Comparison of ENCODE assay signal across 8 cellular contexts in genomic region chr3:33277193-33277882, GRCh38. TPM values are rescaled to one million over a fixed set of nuclear protein-coding genes. Genes with fewer than 3 reads are reported as not detected.
DNase-seq lines count a peak whose midpoint lies in the region; ATAC-seq and TF ChIP-seq lines count a peak whose summit lies in the region.

FBXL2 (plus strand) TSS chr3:33277442; CDS start chr3:33277513, 71 bp downstream.

- peak; percentile 62 for DNase-seq in activated CD8-positive, alpha-beta memory T cell treated with anti-CD3 and anti-CD28 coated beads for 24 hours
- DNase-seq in activated CD8-positive, alpha-beta memory T cell treated with anti-CD3 and anti-CD28 coated beads, Interleukin-2, amount 50 U/mL, for 4 hours, result no peak
- peak; percentile 45 for DNase-seq in NCI-H460 (ENCODE audit: extremely low read depth, low read depth)
- DNase-seq in activated naive CD8-positive, alpha-beta T cell treated with anti-CD3 and anti-CD28 coated beads for 36 hours, result peak; percentile 63
- peak; percentile 80 to 95 for DNase-seq in cardiac muscle cell (ENCODE audit: low read depth in 1 of 2, low spot score in 1 of 2)
- DNase-seq in osteocyte (ENCODE audit: extremely low spot score, unreplicated experiment), result peak; percentile 95
- DNase-seq in effector CD8-positive, alpha-beta T cell (lab: John Stamatoyannopoulos, UW), result no peak

- peak; percentile 65 for ATAC-seq in HG02938 (IDR thresholded peaks at IDR 0.05; ENCODE audit: unreplicated experiment)

- peak within 1 kb of the TSS; percentile 50 for H3K4me3 Mint-ChIP-seq in activated naive CD8-positive, alpha-beta T cell treated with anti-CD3 and anti-CD28 coated beads for 36 hours
- peak within 1 kb of the TSS; percentile 83 for H3K4me3 Mint-ChIP-seq in osteocyte (ENCODE audit: unreplicated experiment)

- H3K36me3 ChIP-seq in cardiac muscle cell, result no peaks in the 10 kb centered on the region

- TF ChIP-seq CTCF in cardiac muscle cell (IDR thresholded peaks at IDR 0.05; ENCODE audit: low read depth, low read length) (no peak), osteocyte (IDR thresholded peaks at IDR 0.05) (no peak)

- H3K27ac ChIP-seq in cardiac muscle cell, result peak within 1 kb of the TSS; percentile 62

- no peaks in the 10 kb centered on the region for H3K27me3 ChIP-seq in cardiac muscle cell

- H3K4me1 ChIP-seq in cardiac muscle cell (ENCODE audit: low read depth), result no peaks in the 10 kb centered on the region

- H3K9me3 Mint-ChIP-seq in activated naive CD8-positive, alpha-beta T cell treated with anti-CD3 and anti-CD28 coated beads for 36 hours, result no peaks in the 10 kb centered on the region
- no peaks in the 10 kb centered on the region for H3K9me3 Mint-ChIP-seq in osteocyte (ENCODE audit: unreplicated experiment)

- no peak within 1 kb of the TSS for H3K27ac Mint-ChIP-seq in activated naive CD8-positive, alpha-beta T cell treated with anti-CD3 and anti-CD28 coated beads for 36 hours
- H3K27ac Mint-ChIP-seq in osteocyte (ENCODE audit: unreplicated experiment), result peak within 1 kb of the TSS; percentile 83

- H3K9me3 ChIP-seq in cardiac muscle cell (ENCODE audit: low read depth), result no peaks in the 10 kb centered on the region

- H3K4me3 ChIP-seq in cardiac muscle cell, result peak within 1 kb of the TSS; percentile 70

- H3K36me3 Mint-ChIP-seq in activated naive CD8-positive, alpha-beta T cell treated with anti-CD3 and anti-CD28 coated beads for 36 hours, result no peaks in the 10 kb centered on the region
- H3K36me3 Mint-ChIP-seq in osteocyte (ENCODE audit: unreplicated experiment), result no peaks in the 10 kb centered on the region

- peaks cover 4% of the 10 kb centered on the region for H3K4me1 Mint-ChIP-seq in activated naive CD8-positive, alpha-beta T cell treated with anti-CD3 and anti-CD28 coated beads for 36 hours
- H3K4me1 Mint-ChIP-seq in osteocyte (ENCODE audit: unreplicated experiment), result peaks cover 22% of the 10 kb centered on the region

- H3K27me3 Mint-ChIP-seq in activated naive CD8-positive, alpha-beta T cell treated with anti-CD3 and anti-CD28 coated beads for 36 hours, result peaks cover 52% of the 10 kb centered on the region
- H3K27me3 Mint-ChIP-seq in osteocyte (ENCODE audit: unreplicated experiment), result no peaks in the 10 kb centered on the region

RNA-seq across cellular contexts. Expression of gene FBXL2, which starts in this region (rescaled TPM):
- total RNA-seq in NCI-H460 (2014; rRNA removed; shearing (Covaris generic)), result 4.6 and 7.3 TPM in 2 replicates
- 31.9 and 46.8 TPM in 2 replicates for polyA plus RNA-seq in NCI-H460 (2014; cell fraction: nucleus; rRNA removed)
- not detected for total RNA-seq in activated naive CD8-positive, alpha-beta T cell treated with anti-CD3 and anti-CD28 coated beads for 36 hours
- 19.0 and 27.6 TPM in 2 replicates for total RNA-seq in cardiac muscle cell
- 17.5 and 25.6 TPM in 2 replicates for polyA plus RNA-seq in cardiac muscle cell
- total RNA-seq in osteocyte, result 16.0 and 20.4 TPM in 2 replicates

Comparison
In these comparisons a context has a peak if more than half of its experiments do, and no peak if none do; other contexts are left out.
1. DNase-seq: peak in activated CD8-positive, alpha-beta memory T cell treated with anti-CD3 and anti-CD28 coated beads for 24 hours (single experiment), NCI-H460 (single experiment), cardiac muscle cell (2 of 2) and osteocyte (single experiment); none in activated CD8-positive, alpha-beta memory T cell treated with anti-CD3 and anti-CD28 coated beads, Interleukin-2, amount 50 U/mL, for 4 hours (single experiment) and effector CD8-positive, alpha-beta T cell (single experiment).
2. Peak in DNase-seq in activated naive CD8-positive, alpha-beta T cell treated with anti-CD3 and anti-CD28 coated beads for 36 hours; RNA of the gene not detected or under 1 TPM.